7 cellular contexts compared by ENCODE assay signal in the genomic region with DNA sequence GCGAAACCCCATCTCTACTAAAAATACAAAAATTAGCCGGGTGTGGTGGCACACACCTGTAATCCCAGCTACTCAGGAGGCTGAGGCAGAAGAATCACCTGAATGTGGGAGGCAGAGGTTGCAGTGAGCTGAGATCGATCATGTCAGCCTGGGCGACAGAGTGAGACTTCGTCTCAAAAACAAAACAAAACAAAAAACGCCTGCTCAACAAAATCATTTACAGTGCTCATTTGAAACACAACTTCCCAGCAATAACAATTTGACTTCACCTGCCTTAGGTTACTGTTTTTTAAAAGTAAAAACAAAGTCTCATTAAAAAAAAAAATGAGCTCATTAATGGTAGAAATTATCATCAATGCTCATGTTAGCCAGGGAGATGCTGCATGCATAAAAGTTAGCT. TPM values are rescaled to one million over a fixed set of nuclear protein-coding genes. Genes with fewer than 3 reads are reported as not detected.
A peak's percentile ranks its signal among the peaks of the same experiment; 100 is the strongest.
DNase-seq lines count a peak whose midpoint lies in the region; ATAC-seq, FAIRE-seq and TF ChIP-seq lines count a peak whose summit lies in the region.
"Not testable (repeated sequence)": the region's sequence is repeated elsewhere in the genome, so short reads cannot be mapped to it uniquely, and the experiment has no call there.

No MANE protein-coding gene starts in this region.

- not testable (repeated sequence) for TF ChIP-seq CTCF in K562 (IDR thresholded peaks at IDR 0.05 in 2 of 3, conservative IDR thresholded peaks at IDR 0.05 in 1 of 3; ENCODE audit: insufficient read depth in 2 of 3, low read depth in 1 of 3, low read length in 3 of 3); esophagus muscularis mucosa (IDR thresholded peaks at IDR 0.05); right atrium auricular region (IDR thresholded peaks at IDR 0.05); neutrophil (IDR thresholded peaks at IDR 0.05); uterus (IDR thresholded peaks at IDR 0.05)

- not testable (repeated sequence) for TF ChIP-seq EP300 in K562 (IDR thresholded peaks at IDR 0.05; ENCODE audit: low read length); esophagus muscularis mucosa (IDR thresholded peaks at IDR 0.05)

- not testable (repeated sequence) for H3K9ac ChIP-seq in K562 (ENCODE audit: insufficient read depth in 1 of 2, low read depth in 2 of 2, low read length in 2 of 2); skeletal muscle tissue (ENCODE audit: low read depth in 1 of 3, low read length in 3 of 3)

- not testable (repeated sequence) for H3K36me3 ChIP-seq in K562 (ENCODE audit: control insufficient read depth, insufficient read depth, low read length); esophagus muscularis mucosa; neutrophil; skeletal muscle tissue (ENCODE audit: control insufficient read depth in 3 of 3, insufficient read depth in 3 of 3, low read length in 3 of 3); uterus
- peaks cover 11% of the 10 kb centered on the region for H3K36me3 ChIP-seq in right atrium auricular region

- intact Hi-C loops in K562 (cut with micrococcal nuclease); esophagus muscularis mucosa (cut with DNase I); uterus (cut with DNase I; ENCODE audit: low total_unique reads): not testable (repeated sequence)

- TF ChIP-seq POLR2A in K562 (conservative IDR thresholded peaks at IDR 0.05); esophagus muscularis mucosa (IDR thresholded peaks at IDR 0.05; ENCODE audit: low read depth); uterus (IDR thresholded peaks at IDR 0.05): not testable (repeated sequence)

- ATAC-seq in K562: not testable (repeated sequence)

- not testable (repeated sequence) for H4K20me1 ChIP-seq in K562 (replicated peaks; ENCODE audit: control insufficient read depth, insufficient read depth, low read length)

- H3K4me1 ChIP-seq in K562 (replicated peaks in 1 of 2; ENCODE audit: control insufficient read depth in 2 of 2, insufficient read depth in 2 of 2, low read length in 2 of 2): not testable (repeated sequence)
- H3K4me1 ChIP-seq in esophagus muscularis mucosa (peaks cover 47 to 97% (median 94%) of the 10 kb centered on the region in 4 donors), right atrium auricular region (peaks cover 0 to 68% of the 10 kb centered on the region in 2 donors), neutrophil (ENCODE audit: control insufficient read depth in 1 of 2, insufficient read depth in 1 of 2, low read depth in 1 of 2, low read length in 1 of 2) (peaks cover 31 to 47% of the 10 kb centered on the region in 2 experiments), skeletal muscle tissue (ENCODE audit: control insufficient read depth in 3 of 3, insufficient read depth in 3 of 3, low read length in 3 of 3) (peaks cover 35 to 53% (median 46%) of the 10 kb centered on the region in 3 donors), uterus (peaks cover 4 to 35% of the 10 kb centered on the region in 2 donors)

- not testable (repeated sequence) for DNase-seq in K562 (ENCODE audit: extremely low read depth in 1 of 4, low spot score in 3 of 4); esophagus muscularis mucosa (ENCODE audit: extremely low spot score); right atrium auricular region (ENCODE audit: low spot score); uterus

- POLR2A ChIA-PET in K562 (lab: Yijun Ruan, JAX): not testable (repeated sequence)

- not testable (repeated sequence) for H3K4me3 ChIP-seq in K562; esophagus muscularis mucosa; right atrium auricular region; neutrophil (ENCODE audit: low read depth in 1 of 2, low read length in 1 of 2); skeletal muscle tissue (ENCODE audit: low read length in 3 of 3); uterus

- 3% methylated on average over 6 of the region's 6 CpGs for WGBS in K562 (ENCODE audit: insufficient coverage, low coverage, missing lambda C conversion rate)
- 72% methylated on average over 6 of the region's 6 CpGs for WGBS in esophagus muscularis mucosa

- TF ChIP-seq RAD21 in K562 (CRISPR knock-in tag; conservative IDR thresholded peaks at IDR 0.05 in 1 of 2, IDR thresholded peaks at IDR 0.05 in 1 of 2): not testable (repeated sequence)

- H3K9me3 ChIP-seq in K562 (replicated peaks; ENCODE audit: control insufficient read depth, insufficient read depth, low read depth, low read length); esophagus muscularis mucosa; right atrium auricular region; neutrophil; skeletal muscle tissue (ENCODE audit: control insufficient read depth in 3 of 3, low read length in 3 of 3); uterus: not testable (repeated sequence)

- H3K4me2 ChIP-seq in K562 (ENCODE audit: insufficient read depth, low read length): not testable (repeated sequence)

- in situ Hi-C loops in K562 (cut with MboI): not testable (repeated sequence)

- not testable (repeated sequence) for H3K27ac ChIP-seq in K562 (ENCODE audit: extremely low read depth, low read depth, low read length)
- H3K27ac ChIP-seq in esophagus muscularis mucosa (replicated peaks in 1 of 4): peak overlapping the region; percentile 77 to 94 (median 84)
- H3K27ac ChIP-seq in right atrium auricular region: peak overlapping the region; percentile 44 to 54
- H3K27ac ChIP-seq in neutrophil: peak overlapping the region; percentile 69
- H3K27ac ChIP-seq in skeletal muscle tissue (ENCODE audit: low read depth, low read length): peak overlapping the region; percentile 73
- H3K27ac ChIP-seq in uterus: peak overlapping the region; percentile 73 to 97

- FAIRE-seq in G401.6 (lab: Jason Lieb, UNC): peak; percentile 69
- not testable (repeated sequence) for FAIRE-seq in K562 (lab: Jason Lieb, UNC)

- H3K79me2 ChIP-seq in K562 (ENCODE audit: control insufficient read depth, insufficient read depth, low read length): not testable (repeated sequence)

- not testable (repeated sequence) for H2AFZ ChIP-seq in K562 (ENCODE audit: low read depth, low read length)

- H3K9me1 ChIP-seq in K562 (ENCODE audit: control insufficient read depth, insufficient read depth, low read length): not testable (repeated sequence)

- CTCF ChIA-PET in K562 (lab: Yijun Ruan, JAX; ENCODE audit: low intra/inter-chr PET ratio): not testable (repeated sequence)

- H3K27me3 ChIP-seq in K562 (ENCODE audit: control insufficient read depth in 2 of 2, insufficient read depth in 2 of 2, low read length in 2 of 2): peaks cover 6 to 13% of the 10 kb centered on the region in 2 experiments; a peak in 3 of 5 replicates
- not testable (repeated sequence) for H3K27me3 ChIP-seq in esophagus muscularis mucosa; right atrium auricular region; neutrophil; skeletal muscle tissue (ENCODE audit: control insufficient read depth in 3 of 3, insufficient read depth in 3 of 3, low read length in 3 of 3); uterus

- BruUV-seq in K562 (replicated peaks; lab: Mats Ljungman, UMichigan): not testable (repeated sequence)

TF ChIP-seq in K562, 482 proteins besides CTCF, POLR2A, EP300 and RAD21:
- TF ChIP-seq ZNF316 (IDR thresholded peaks at IDR 0.05): peak; percentile 36; the same call in 1 of the 2 replicates

RNA-seq across cellular contexts. Expression of a gene that starts 10.4 kb away (rescaled TPM):
- total RNA-seq in K562 (2011; cell fraction: chromatin; rRNA removed; ENCODE audit: low replicate concordance): not detected in 2 replicates
- not detected in 2 replicates for total RNA-seq in K562 (2011; cell fraction: nucleolus; rRNA removed)
- total RNA-seq in K562 (2011; cell fraction: nucleoplasm; rRNA removed): not detected in 2 replicates
- total RNA-seq in K562 (2014; rRNA removed) (0.08 TPM in 1 of 2 replicates, not detected in the other), K562 (2014; rRNA removed; fragmentation: Illumina TruSeq; extraction: Trizol) (not detected in 2 replicates), K562 (2015; rRNA removed; fragmentation: Illumina TruSeq; extraction: Trizol) (under 0.01 TPM in 1 of 2 replicates, not detected in the other), K562 (2021) (0.07 and 0.27 TPM in 2 replicates), esophagus muscularis mucosa (1,000 to 10,000 TPM in 1 of 4 donors, 100 to 1,000 TPM in 3; 785 to 1,099 (median 921) TPM), right atrium auricular region (100 to 1,000 TPM; 260 to 340 TPM), skeletal muscle tissue (153 TPM), uterus (100 to 1,000 TPM; 108 to 316 (median 209) TPM)
- polyA plus RNA-seq in K562 (2011; rRNA removed) (0.01 TPM in 1 of 2 replicates, not detected in the other), K562 (2014; fragmentation: Illumina TruSeq; extraction: Trizol) (0.01 TPM in 2 replicates), K562 (2014; fragmentation: Nextera tagmentation; extraction: Ambion mirVana) (under 1 TPM; 0.13 to 0.18 TPM), K562 (2014; rRNA removed) (0.03 TPM in 1 of 2 replicates, not detected in the other)
- 0.01 TPM in 1 of 2 replicates, not detected in the other for polyA plus RNA-seq in K562 (2011; cell fraction: cytosol; rRNA removed)
- polyA plus RNA-seq in K562 (2011; cell fraction: nucleus; rRNA removed): not detected in 2 replicates
- polyA plus RNA-seq in K562 (2012): 0.07 and 0.14 TPM in 2 replicates
- polyA minus RNA-seq in K562 (2011; rRNA and poly(A)+ RNA removed): not detected in 2 replicates
- polyA minus RNA-seq in K562 (2011; cell fraction: cytosol; rRNA and poly(A)+ RNA removed): 0.27 TPM in 1 of 2 replicates, not detected in the other
- polyA minus RNA-seq in K562 (2011; cell fraction: nucleus; rRNA and poly(A)+ RNA removed): under 0.01 TPM in 1 of 2 replicates, not detected in the other

Comparison
In these comparisons a context has a peak if more than half of its experiments do, and no peak if none do; other contexts are left out.
1. RNA of a gene that starts 10.4 kb away (total RNA-seq): 785 to 1,099 TPM in esophagus muscularis mucosa, 260 to 340 TPM in right atrium auricular region, 108 to 316 TPM in uterus and 153 TPM in skeletal muscle tissue (single experiment); under 0.01 to 0.27 TPM in K562; every median in the first group is over 10 times any median in the second.